26 cellular contexts compared by ENCODE assay signal in genomic region chr1:71660417-71660816, GRCh38.
DNase-seq lines count a peak whose midpoint lies in the region; ATAC-seq and TF ChIP-seq lines count a peak whose summit lies in the region.
"Had no signal": no experiment of that assay in that cellular context is flagged by ENCODE, and none has a peak within 500 bp of the region (broad histone marks: within the 10 kb centered on the region; RNA-seq: fewer than 3 reads in every experiment).

No MANE protein-coding gene starts in this region.

- H4K91ac ChIP-seq in IMR-90 (ENCODE audit: insufficient read depth, low read depth, low read length): no peak overlapping the region

- no peak overlapping the region for H3K4ac ChIP-seq in IMR-90 (ENCODE audit: low read depth, low read length)

- H3K27me3 ChIP-seq in IMR-90 (ENCODE audit: control insufficient read depth, insufficient read depth, low read length): no peaks in the 10 kb centered on the region
- H3K27me3 ChIP-seq: neural progenitor cell, sigmoid colon, upper lobe of right lung had no signal

- peak overlapping the region; percentile 70 for H2BK5ac ChIP-seq in IMR-90 (ENCODE audit: low read depth, low read length, poor library complexity, severe bottlenecking)

- no CpG with 5 or more reads among the region's 4 CpGs for WGBS in IMR-90 (ENCODE audit: extremely low coverage in 2 of 2, insufficient read length in 1 of 2), 2 experiments

- H2BK15ac ChIP-seq in IMR-90 (ENCODE audit: low read depth, low read length): no peak overlapping the region

- H3K79me1 ChIP-seq in IMR-90 (ENCODE audit: low read depth in 1 of 2, low read length in 2 of 2): no peaks in the 10 kb centered on the region; a peak in 1 of 4 replicates

- no peak overlapping the region for H3K4me3 Mint-ChIP-seq in activated naive CD8-positive, alpha-beta T cell treated with anti-CD3 and anti-CD28 coated beads, Interleukin-2, amount 50 U/mL, for 24 hours
- H3K4me3 Mint-ChIP-seq: activated CD4-positive, alpha-beta T cell treated with anti-CD3 and anti-CD28 coated beads, Interleukin-2, amount 10 ng/mL, durations not matched to agents 7 days and 5 days; activated CD8-positive, alpha-beta memory T cell treated with anti-CD3 and anti-CD28 coated beads, Interleukin-2, amount 10 ng/mL, durations not matched to agents 7 days and 5 days; activated naive CD4-positive, alpha-beta T cell treated with anti-CD3 and anti-CD28 coated beads, Interleukin-2, amount 50 U/mL, for 24 hours; brain; endodermal cell; neural progenitor cell; T-helper 17 cell had no signal

- H4K8ac ChIP-seq in IMR-90 (ENCODE audit: low read depth in 2 of 2, low read length in 2 of 2): no peak overlapping the region

- no peak overlapping the region; the same call in 1 of the 2 replicates for H3K18ac ChIP-seq in IMR-90 (ENCODE audit: low read depth, low read length)

- peaks cover 2% of the 10 kb centered on the region for H3K4me1 ChIP-seq in IMR-90 (ENCODE audit: control insufficient read depth, insufficient read depth, low read length)
- H3K4me1 ChIP-seq: lower lobe of right lung, neural progenitor cell, upper lobe of right lung had no signal

- POLR2A ChIA-PET in IMR-90 (lab: Charles Lee; ENCODE audit: unreplicated experiment): no interaction called here

- H3K56ac ChIP-seq in IMR-90 (ENCODE audit: extremely low read depth, insufficient read depth, low read length): no peak overlapping the region

- H3K36me3 ChIP-seq in IMR-90 (ENCODE audit: control insufficient read depth, insufficient read depth, low read length): no peaks in the 10 kb centered on the region
- H3K36me3 ChIP-seq: lower lobe of right lung, neural progenitor cell, sigmoid colon, upper lobe of right lung had no signal

- TF ChIP-seq CTCF in IMR-90 (conservative IDR thresholded peaks at IDR 0.05; ENCODE audit: low read depth, low read length): no peak

- H3K9me1 ChIP-seq in IMR-90 (ENCODE audit: insufficient read depth, low read length): no peaks in the 10 kb centered on the region

- H3K4me2 ChIP-seq in IMR-90 (ENCODE audit: low read depth, low read length): no peak overlapping the region; the same call in 1 of the 2 replicates
- H3K4me2 ChIP-seq: neural progenitor cell had no signal

- CTCF ChIA-PET in IMR-90 (lab: Yijun Ruan, JAX): interaction anchor here (0.7 to 0.8 kb wide), 2 partner anchors 10 to 1517 kb away, joined by 3 read pairs; no protein-coding TSS in a partner anchor

- no TSS peak for BruUV-seq in IMR-90 (replicated peaks; lab: Mats Ljungman, UMichigan)

- no peak overlapping the region for H3K27ac ChIP-seq in IMR-90 (ENCODE audit: insufficient read depth, low read length)
- H3K27ac ChIP-seq: coronary artery, lower lobe of right lung, neural progenitor cell, sigmoid colon, upper lobe of right lung had no signal

- no peaks in the 10 kb centered on the region for H3K36me3 Mint-ChIP-seq in activated naive CD8-positive, alpha-beta T cell treated with anti-CD3 and anti-CD28 coated beads, Interleukin-2, amount 50 U/mL, for 24 hours (ENCODE audit: low read depth)
- H3K36me3 Mint-ChIP-seq: activated CD8-positive, alpha-beta memory T cell treated with anti-CD3 and anti-CD28 coated beads, Interleukin-2, amount 10 ng/mL, durations not matched to agents 7 days and 5 days; activated naive CD4-positive, alpha-beta T cell treated with anti-CD3 and anti-CD28 coated beads, Interleukin-2, amount 50 U/mL, for 24 hours; brain; CD8-positive, alpha-beta memory T cell; neural progenitor cell had no signal

- no peak for TF ChIP-seq POLR2A in IMR-90 (IDR thresholded peaks at IDR 0.05; ENCODE audit: low read depth, low read length)

- no peak for TF ChIP-seq RAD21 in IMR-90 (IDR thresholded peaks at IDR 0.05; ENCODE audit: low read length)

- H3K23ac ChIP-seq in IMR-90 (ENCODE audit: low read depth, low read length): no peak overlapping the region

- no peaks in the 10 kb centered on the region for H4K20me1 ChIP-seq in IMR-90 (ENCODE audit: insufficient read depth, low read length)

- H3K14ac ChIP-seq in IMR-90 (replicated peaks; ENCODE audit: low read depth, low read length): no peak overlapping the region

- no peak overlapping the region for H2BK20ac ChIP-seq in IMR-90 (ENCODE audit: low read depth, low read length)

- H4K5ac ChIP-seq in IMR-90 (ENCODE audit: low read depth, low read length): no peak overlapping the region; the same call in 1 of the 2 replicates

- H2BK120ac ChIP-seq in IMR-90 (ENCODE audit: low read depth, low read length): no peak overlapping the region

- H3K4me1 Mint-ChIP-seq in activated naive CD8-positive, alpha-beta T cell treated with anti-CD3 and anti-CD28 coated beads, Interleukin-2, amount 50 U/mL, for 24 hours: no peaks in the 10 kb centered on the region
- H3K4me1 Mint-ChIP-seq: activated CD4-positive, alpha-beta T cell treated with anti-CD3 and anti-CD28 coated beads, Interleukin-2, amount 10 ng/mL, durations not matched to agents 7 days and 5 days; activated CD8-positive, alpha-beta memory T cell treated with anti-CD3 and anti-CD28 coated beads, Interleukin-2, amount 10 ng/mL, durations not matched to agents 7 days and 5 days; activated naive CD4-positive, alpha-beta T cell treated with anti-CD3 and anti-CD28 coated beads, Interleukin-2, amount 50 U/mL, for 24 hours; CD8-positive, alpha-beta memory T cell; endodermal cell; neural progenitor cell; T-helper 17 cell had no signal

- no peak overlapping the region for H3K9ac ChIP-seq in IMR-90 (ENCODE audit: low read depth, low read length)
- H3K9ac ChIP-seq: neural progenitor cell had no signal

- DNase-seq in EL (peak; percentile 67), IMR-90 (peak; percentile 60), fibroblast of gingiva (ENCODE audit: low read depth) (peak; percentile 80), myocyte (ENCODE audit: low read depth) (peak; percentile 44), NCI-H69 (lab: John Stamatoyannopoulos, UW) (no peak)
- no peak for DNase-seq in activated naive CD8-positive, alpha-beta T cell treated with anti-CD3 and anti-CD28 coated beads, Interleukin-2, amount 50 U/mL, for 24 hours
- DNase-seq in central memory CD4-positive, alpha-beta T cell: no peak
- DNase-seq: activated CD4-positive, alpha-beta T cell treated with anti-CD3 and anti-CD28 coated beads, Interleukin-2, amount 10 ng/mL, durations not matched to agents 7 days and 5 days; activated CD8-positive, alpha-beta memory T cell treated with anti-CD3 and anti-CD28 coated beads, Interleukin-2, amount 10 ng/mL, durations not matched to agents 7 days and 5 days; CD8-positive, alpha-beta memory T cell; DMS153; endodermal cell; hypothalamus; lower lobe of right lung; NCI-H1417; NCI-H2107; NCI-H510A treated with DMSO at 0.1 percent for 48 hours; sigmoid colon; substantia nigra; T-helper 17 cell; upper lobe of right lung had no signal

- ATAC-seq in IMR-90 (ENCODE audit: low read depth): peak; percentile 81
- no peak for ATAC-seq in activated naive CD8-positive, alpha-beta T cell treated with anti-CD3 and anti-CD28 coated beads, Interleukin-2, amount 50 U/mL, for 24 hours
- ATAC-seq: activated CD8-positive, alpha-beta memory T cell treated with anti-CD3 and anti-CD28 coated beads, Interleukin-2, amount 10 ng/mL, durations not matched to agents 7 days and 5 days; lower lobe of right lung; T-helper 17 cell; upper lobe of right lung had no signal

- dilution Hi-C loops in IMR-90 (cut with HindIII; ENCODE audit: low sequenced_read_pairs, unreplicated experiment): no loop called here

- H2AK9ac ChIP-seq in IMR-90 (replicated peaks; ENCODE audit: low read depth, low read length, poor library complexity): no peak overlapping the region

- no peak overlapping the region for H3K27ac Mint-ChIP-seq in activated naive CD8-positive, alpha-beta T cell treated with anti-CD3 and anti-CD28 coated beads, Interleukin-2, amount 50 U/mL, for 24 hours
- H3K27ac Mint-ChIP-seq: activated CD4-positive, alpha-beta T cell treated with anti-CD3 and anti-CD28 coated beads, Interleukin-2, amount 10 ng/mL, durations not matched to agents 7 days and 5 days; activated CD8-positive, alpha-beta memory T cell treated with anti-CD3 and anti-CD28 coated beads, Interleukin-2, amount 10 ng/mL, durations not matched to agents 7 days and 5 days; activated naive CD4-positive, alpha-beta T cell treated with anti-CD3 and anti-CD28 coated beads, Interleukin-2, amount 50 U/mL, for 24 hours; brain; CD8-positive, alpha-beta memory T cell; endodermal cell; neural progenitor cell; progenitor cell of endocrine pancreas; T-helper 17 cell had no signal

- in situ Hi-C loops in IMR-90 (cut with MboI; ENCODE audit: low sequenced_read_pairs): no loop called here

- no peaks in the 10 kb centered on the region for H3K27me3 Mint-ChIP-seq in activated naive CD8-positive, alpha-beta T cell treated with anti-CD3 and anti-CD28 coated beads, Interleukin-2, amount 50 U/mL, for 24 hours
- H3K27me3 Mint-ChIP-seq: activated CD4-positive, alpha-beta T cell treated with anti-CD3 and anti-CD28 coated beads, Interleukin-2, amount 10 ng/mL, durations not matched to agents 7 days and 5 days; activated CD8-positive, alpha-beta memory T cell treated with anti-CD3 and anti-CD28 coated beads, Interleukin-2, amount 10 ng/mL, durations not matched to agents 7 days and 5 days; activated naive CD4-positive, alpha-beta T cell treated with anti-CD3 and anti-CD28 coated beads, Interleukin-2, amount 50 U/mL, for 24 hours; CD8-positive, alpha-beta memory T cell; progenitor cell of endocrine pancreas; T-helper 17 cell had no signal

- H2AFZ ChIP-seq in IMR-90 (replicated peaks; ENCODE audit: low read length, poor library complexity): no peak overlapping the region
- H2AFZ ChIP-seq: neural progenitor cell had no signal

- H3K9me3 Mint-ChIP-seq in activated naive CD8-positive, alpha-beta T cell treated with anti-CD3 and anti-CD28 coated beads, Interleukin-2, amount 50 U/mL, for 24 hours: peaks cover 8% of the 10 kb centered on the region
- H3K9me3 Mint-ChIP-seq: activated CD4-positive, alpha-beta T cell treated with anti-CD3 and anti-CD28 coated beads, Interleukin-2, amount 10 ng/mL, durations not matched to agents 7 days and 5 days; activated naive CD4-positive, alpha-beta T cell treated with anti-CD3 and anti-CD28 coated beads, Interleukin-2, amount 50 U/mL, for 24 hours; endodermal cell; neural progenitor cell had no signal

- no peak overlapping the region for H3K4me3 ChIP-seq in IMR-90 (ENCODE audit: insufficient read depth, low read depth, low read length)
- H3K4me3 ChIP-seq: coronary artery, lower lobe of right lung, neural progenitor cell, sigmoid colon, upper lobe of right lung had no signal

- no peak overlapping the region for H2AK5ac ChIP-seq in IMR-90 (ENCODE audit: low read depth, low read length)

- intact Hi-C loops in IMR-90 (cut with micrococcal nuclease): no loop called here

- H3K9me3 ChIP-seq in IMR-90 (ENCODE audit: control insufficient read depth, insufficient read depth, low read length): peaks cover 2% of the 10 kb centered on the region; the same call in 1 of the 2 replicates
- H3K9me3 ChIP-seq: lower lobe of right lung, sigmoid colon, upper lobe of right lung had no signal

Comparison
In these comparisons a context has a peak if more than half of its experiments do, and no peak if none do; other contexts are left out.
1. DNase-seq: peak in EL (single experiment), IMR-90 (single experiment), fibroblast of gingiva (single experiment) and myocyte (single experiment); none in activated naive CD8-positive, alpha-beta T cell treated with anti-CD3 and anti-CD28 coated beads, Interleukin-2, amount 50 U/mL, for 24 hours (single experiment), central memory CD4-positive, alpha-beta T cell (single experiment) and NCI-H69 (single experiment).